ENCODE assay signal across 9 cellular contexts in genomic region chr5:137563646-137564474, GRCh38.
A peak's percentile ranks its signal among the peaks of the same experiment; 100 is the strongest.
DNase-seq lines count a peak whose midpoint lies in the region; ATAC-seq and TF ChIP-seq lines count a peak whose summit lies in the region.
"Had no signal": no experiment of that assay in that cellular context is flagged by ENCODE, and none has a peak within 500 bp of the region (broad histone marks: within the 10 kb centered on the region; RNA-seq: fewer than 3 reads in every experiment).

No MANE protein-coding gene starts in this region.

- no peaks in the 10 kb centered on the region for H3K36me3 ChIP-seq in tibial nerve

- H3K27me3 Mint-ChIP-seq in activated naive CD8-positive, alpha-beta T cell treated with anti-CD3 and anti-CD28 coated beads, Interleukin-2, amount 10 ng/mL, durations not matched to agents 7 days and 5 days: peaks cover 16% of the 10 kb centered on the region
- peaks cover 23% of the 10 kb centered on the region for H3K27me3 Mint-ChIP-seq in activated naive CD8-positive, alpha-beta T cell treated with anti-CD3 and anti-CD28 coated beads, Interleukin-2, amount 50 U/mL, for 24 hours
- peaks cover 36% of the 10 kb centered on the region for H3K27me3 Mint-ChIP-seq in T-helper 17 cell
- H3K27me3 Mint-ChIP-seq in stimulated activated naive B cell treated with anti-CD40 and anti-IgM and Interleukin-4, amounts not matched to agents 10 μg/mL and 1 μg/mL and 100 μg/mL, for 72 hours: peaks cover 22 to 26% of the 10 kb centered on the region in 2 donors

- POLR2A ChIA-PET in activated naive CD8-positive, alpha-beta T cell treated with anti-CD3 and anti-CD28 coated beads, Interleukin-2, amount 10 ng/mL, durations not matched to agents 7 days and 5 days (lab: Charles Lee): no interaction called here

- H3K27me3 ChIP-seq in tibial nerve: no peaks in the 10 kb centered on the region

- peaks cover 13% of the 10 kb centered on the region for H3K4me1 Mint-ChIP-seq in activated naive CD8-positive, alpha-beta T cell treated with anti-CD3 and anti-CD28 coated beads, Interleukin-2, amount 10 ng/mL, durations not matched to agents 7 days and 5 days
- peaks cover 10% of the 10 kb centered on the region for H3K4me1 Mint-ChIP-seq in activated naive CD8-positive, alpha-beta T cell treated with anti-CD3 and anti-CD28 coated beads, Interleukin-2, amount 50 U/mL, for 24 hours
- H3K4me1 Mint-ChIP-seq in T-helper 17 cell: peaks cover 4% of the 10 kb centered on the region
- peaks cover 0 to 2% of the 10 kb centered on the region in 2 donors for H3K4me1 Mint-ChIP-seq in stimulated activated naive B cell treated with anti-CD40 and anti-IgM and Interleukin-4, amounts not matched to agents 10 μg/mL and 1 μg/mL and 100 μg/mL, for 72 hours

- no peak for DNase-seq in activated naive CD8-positive, alpha-beta T cell treated with anti-CD3 and anti-CD28 coated beads, Interleukin-2, amount 10 ng/mL, durations not matched to agents 7 days and 5 days
- no peak for DNase-seq in activated naive CD8-positive, alpha-beta T cell treated with anti-CD3 and anti-CD28 coated beads, Interleukin-2, amount 50 U/mL, for 24 hours
- DNase-seq in SIG-M5 (lab: John Stamatoyannopoulos, UW) (peak; percentile 48), fibroblast of the conjunctiva (ENCODE audit: low read depth) (peak; percentile 79), tibial nerve (ENCODE audit: low spot score in 2 of 2) (no peak), T-helper 1 cell (no peak), T-helper 17 cell (no peak)
- DNase-seq in stimulated activated naive B cell treated with anti-CD40 and anti-IgM and Interleukin-4, amounts not matched to agents 10 μg/mL and 1 μg/mL and 100 μg/mL, for 72 hours: no peak
- DNase-seq: NCI-H510A treated with DMSO at 0.1 percent for 48 hours had no signal

- H3K36me3 Mint-ChIP-seq in activated naive CD8-positive, alpha-beta T cell treated with anti-CD3 and anti-CD28 coated beads, Interleukin-2, amount 10 ng/mL, durations not matched to agents 7 days and 5 days: peaks cover 2% of the 10 kb centered on the region
- no peaks in the 10 kb centered on the region for H3K36me3 Mint-ChIP-seq in activated naive CD8-positive, alpha-beta T cell treated with anti-CD3 and anti-CD28 coated beads, Interleukin-2, amount 50 U/mL, for 24 hours (ENCODE audit: low read depth)
- peaks cover 2% of the 10 kb centered on the region for H3K36me3 Mint-ChIP-seq in T-helper 17 cell (ENCODE audit: low read depth)
- no peaks in the 10 kb centered on the region for H3K36me3 Mint-ChIP-seq in stimulated activated naive B cell treated with anti-CD40 and anti-IgM and Interleukin-4, amounts not matched to agents 10 μg/mL and 1 μg/mL and 100 μg/mL, for 72 hours

- no peak for TF ChIP-seq CTCF in tibial nerve (IDR thresholded peaks at IDR 0.05)

- TF ChIP-seq POLR2A in tibial nerve (IDR thresholded peaks at IDR 0.05): no peak

- peaks cover 0 to 23% (median 7%) of the 10 kb centered on the region in 4 donors for H3K4me1 ChIP-seq in tibial nerve

- no peak for TF ChIP-seq EP300 in tibial nerve (IDR thresholded peaks at IDR 0.05)

- 30 to 31% methylated on average over 14 of the region's 14 CpGs for WGBS in tibial nerve, 2 donors

- peak overlapping the region in 3 of 4 donors; percentile 30 to 74 (median 31) for H3K27ac ChIP-seq in tibial nerve

- H3K9me3 ChIP-seq in tibial nerve: no peaks in the 10 kb centered on the region
- H3K9me3 ChIP-seq in T-helper 17 cell (ENCODE audit: control insufficient read depth, low read length, poor library complexity, severe bottlenecking): no peaks in the 10 kb centered on the region

- H3K27ac Mint-ChIP-seq in activated naive CD8-positive, alpha-beta T cell treated with anti-CD3 and anti-CD28 coated beads, Interleukin-2, amount 10 ng/mL, durations not matched to agents 7 days and 5 days: peak overlapping the region; percentile 30
- H3K27ac Mint-ChIP-seq in activated naive CD8-positive, alpha-beta T cell treated with anti-CD3 and anti-CD28 coated beads, Interleukin-2, amount 50 U/mL, for 24 hours: no peak overlapping the region
- no peak overlapping the region for H3K27ac Mint-ChIP-seq in T-helper 17 cell
- H3K27ac Mint-ChIP-seq in stimulated activated naive B cell treated with anti-CD40 and anti-IgM and Interleukin-4, amounts not matched to agents 10 μg/mL and 1 μg/mL and 100 μg/mL, for 72 hours: no peak overlapping the region

- no peaks in the 10 kb centered on the region for H3K9me3 Mint-ChIP-seq in activated naive CD8-positive, alpha-beta T cell treated with anti-CD3 and anti-CD28 coated beads, Interleukin-2, amount 10 ng/mL, durations not matched to agents 7 days and 5 days
- H3K9me3 Mint-ChIP-seq in activated naive CD8-positive, alpha-beta T cell treated with anti-CD3 and anti-CD28 coated beads, Interleukin-2, amount 50 U/mL, for 24 hours: no peaks in the 10 kb centered on the region
- H3K9me3 Mint-ChIP-seq in stimulated activated naive B cell treated with anti-CD40 and anti-IgM and Interleukin-4, amounts not matched to agents 10 μg/mL and 1 μg/mL and 100 μg/mL, for 72 hours: no peaks in the 10 kb centered on the region

- H3K4me3 ChIP-seq in tibial nerve: no peak overlapping the region

- peak overlapping the region; percentile 28 for H3K4me3 Mint-ChIP-seq in activated naive CD8-positive, alpha-beta T cell treated with anti-CD3 and anti-CD28 coated beads, Interleukin-2, amount 10 ng/mL, durations not matched to agents 7 days and 5 days
- H3K4me3 Mint-ChIP-seq in activated naive CD8-positive, alpha-beta T cell treated with anti-CD3 and anti-CD28 coated beads, Interleukin-2, amount 50 U/mL, for 24 hours: no peak overlapping the region
- no peak overlapping the region for H3K4me3 Mint-ChIP-seq in T-helper 17 cell
- no peak overlapping the region for H3K4me3 Mint-ChIP-seq in stimulated activated naive B cell treated with anti-CD40 and anti-IgM and Interleukin-4, amounts not matched to agents 10 μg/mL and 1 μg/mL and 100 μg/mL, for 72 hours

- no peak for ATAC-seq in activated naive CD8-positive, alpha-beta T cell treated with anti-CD3 and anti-CD28 coated beads, Interleukin-2, amount 10 ng/mL, durations not matched to agents 7 days and 5 days (ENCODE audit: low read depth)
- ATAC-seq in activated naive CD8-positive, alpha-beta T cell treated with anti-CD3 and anti-CD28 coated beads, Interleukin-2, amount 50 U/mL, for 24 hours: no peak
- no peak for ATAC-seq in T-helper 17 cell
- no peak for ATAC-seq in stimulated activated naive B cell treated with anti-CD40 and anti-IgM and Interleukin-4, amounts not matched to agents 10 μg/mL and 1 μg/mL and 100 μg/mL, for 72 hours (replicated peaks)

Comparison
In these comparisons a context has a peak if more than half of its experiments do, and no peak if none do; other contexts are left out.
1. DNase-seq: peak in SIG-M5 (single experiment) and fibroblast of the conjunctiva (single experiment); none in activated naive CD8-positive, alpha-beta T cell treated with anti-CD3 and anti-CD28 coated beads, Interleukin-2, amount 10 ng/mL, durations not matched to agents 7 days and 5 days (single experiment), activated naive CD8-positive, alpha-beta T cell treated with anti-CD3 and anti-CD28 coated beads, Interleukin-2, amount 50 U/mL, for 24 hours (single experiment), tibial nerve (0 of 2), T-helper 1 cell (0 of 5), T-helper 17 cell (0 of 3) and stimulated activated naive B cell treated with anti-CD40 and anti-IgM and Interleukin-4, amounts not matched to agents 10 μg/mL and 1 μg/mL and 100 μg/mL, for 72 hours (single experiment).